ENCODE assay signal across 2 cellular contexts in the genomic region with DNA sequence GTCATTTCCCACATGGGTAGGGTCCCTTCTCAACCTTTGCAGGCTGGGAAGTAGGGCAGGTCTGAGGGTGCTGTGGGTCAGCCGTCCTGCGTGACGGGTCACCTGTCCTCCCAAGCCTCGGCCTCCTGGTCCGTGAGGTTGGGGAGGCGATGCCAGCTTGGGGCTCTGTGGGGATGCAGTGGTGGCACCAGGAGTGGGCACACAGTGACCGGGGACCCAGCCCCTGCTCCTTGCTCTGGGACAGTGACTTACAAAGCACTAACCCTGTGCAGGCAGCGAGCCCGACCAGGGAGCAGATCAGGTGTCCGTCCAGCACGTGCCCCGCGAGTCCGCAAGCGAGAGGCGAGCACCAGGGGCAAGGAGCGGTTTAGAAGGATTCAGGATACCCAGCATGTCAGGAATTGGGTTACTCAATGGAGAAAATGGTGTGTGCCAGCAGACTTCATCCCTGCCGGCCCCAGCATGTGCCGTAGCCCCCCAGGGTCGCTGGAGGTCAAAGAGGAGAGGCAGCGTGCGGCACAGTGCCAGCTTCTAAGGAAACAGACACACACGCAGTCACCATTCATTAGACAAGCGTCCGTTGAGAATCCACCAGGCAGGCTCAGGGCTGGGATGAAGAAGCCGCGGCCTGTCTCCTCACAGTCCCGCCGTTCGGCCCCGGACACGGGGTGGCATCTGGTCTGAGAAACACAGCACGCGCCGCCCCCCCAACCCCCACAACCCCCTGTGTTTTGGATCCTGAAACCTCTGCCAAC.
TF ChIP-seq lines count a peak whose summit lies in the region.

No MANE protein-coding gene starts in this region.

TF ChIP-seq in SK-N-SH treated with all-trans-retinoic acid at 6 μM for 48 hours, 23 proteins besides CTCF, POLR2A, EP300 and RAD21:
- peak; percentile 36; the same call in 1 of the 2 replicates for TF ChIP-seq ZNF565 (CRISPR knock-in tag; conservative IDR thresholded peaks at IDR 0.05; ENCODE audit: low read depth)
- peak; percentile 60; the same call in 1 of the 2 replicates for TF ChIP-seq ZFP3 (CRISPR knock-in tag; IDR thresholded peaks at IDR 0.05)
- TF ChIP-seq ESRRG (CRISPR knock-in tag; IDR thresholded peaks at IDR 0.05), result 0 out of 2 replicates have a peak, but pooled peaks have one; percentile 37
- TF ChIP-seq TCF4 (CRISPR knock-in tag; IDR thresholded peaks at IDR 0.05; ENCODE audit: borderline replicate concordance), result peak; percentile 55; the same call in 1 of the 2 replicates
- TF ChIP-seq, protein P1, sequence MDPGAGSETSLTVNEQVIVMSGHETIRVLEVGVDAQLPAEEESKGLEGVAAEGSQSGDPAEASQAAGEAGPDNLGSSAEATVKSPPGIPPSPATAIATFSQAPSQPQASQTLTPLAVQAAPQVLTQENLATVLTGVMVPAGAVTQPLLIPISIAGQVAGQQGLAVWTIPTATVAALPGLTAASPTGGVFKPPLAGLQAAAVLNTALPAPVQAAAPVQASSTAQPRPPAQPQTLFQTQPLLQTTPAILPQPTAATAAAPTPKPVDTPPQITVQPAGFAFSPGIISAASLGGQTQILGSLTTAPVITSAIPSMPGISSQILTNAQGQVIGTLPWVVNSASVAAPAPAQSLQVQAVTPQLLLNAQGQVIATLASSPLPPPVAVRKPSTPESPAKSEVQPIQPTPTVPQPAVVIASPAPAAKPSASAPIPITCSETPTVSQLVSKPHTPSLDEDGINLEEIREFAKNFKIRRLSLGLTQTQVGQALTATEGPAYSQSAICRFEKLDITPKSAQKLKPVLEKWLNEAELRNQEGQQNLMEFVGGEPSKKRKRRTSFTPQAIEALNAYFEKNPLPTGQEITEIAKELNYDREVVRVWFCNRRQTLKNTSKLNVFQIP (CRISPR knock-in tag; IDR thresholded peaks at IDR 0.05; ENCODE audit: borderline replicate concordance, low read depth), result no peak
- TF ChIP-seq, protein P2, sequence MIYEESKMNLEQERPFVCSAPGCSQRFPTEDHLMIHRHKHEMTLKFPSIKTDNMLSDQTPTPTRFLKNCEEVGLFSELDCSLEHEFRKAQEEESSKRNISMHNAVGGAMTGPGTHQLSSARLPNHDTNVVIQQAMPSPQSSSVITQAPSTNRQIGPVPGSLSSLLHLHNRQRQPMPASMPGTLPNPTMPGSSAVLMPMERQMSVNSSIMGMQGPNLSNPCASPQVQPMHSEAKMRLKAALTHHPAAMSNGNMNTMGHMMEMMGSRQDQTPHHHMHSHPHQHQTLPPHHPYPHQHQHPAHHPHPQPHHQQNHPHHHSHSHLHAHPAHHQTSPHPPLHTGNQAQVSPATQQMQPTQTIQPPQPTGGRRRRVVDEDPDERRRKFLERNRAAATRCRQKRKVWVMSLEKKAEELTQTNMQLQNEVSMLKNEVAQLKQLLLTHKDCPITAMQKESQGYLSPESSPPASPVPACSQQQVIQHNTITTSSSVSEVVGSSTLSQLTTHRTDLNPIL (CRISPR knock-in tag; IDR thresholded peaks at IDR 0.05; ENCODE audit: low read depth), result no peak
- no peak for TF ChIP-seq BACH2 (CRISPR knock-in tag; IDR thresholded peaks at IDR 0.05; ENCODE audit: borderline replicate concordance)
- TF ChIP-seq GLIS3 (CRISPR knock-in tag; IDR thresholded peaks at IDR 0.05), result 0 out of 2 replicates have a peak, but pooled peaks have one; percentile 38
- TF ChIP-seq SNAI2 (CRISPR knock-in tag; IDR thresholded peaks at IDR 0.05), result peak; percentile 48; the same call in 1 of the 2 replicates
- TF ChIP-seq CSDC2 (CRISPR knock-in tag; IDR thresholded peaks at IDR 0.05), result peak; percentile 31; the same call in 1 of the 2 replicates
- no peak for TF ChIP-seq ZC3H10 (CRISPR knock-in tag; IDR thresholded peaks at IDR 0.05)
- no peak for TF ChIP-seq ZNF70 (CRISPR knock-in tag; IDR thresholded peaks at IDR 0.05)
- TF ChIP-seq, protein P3, sequence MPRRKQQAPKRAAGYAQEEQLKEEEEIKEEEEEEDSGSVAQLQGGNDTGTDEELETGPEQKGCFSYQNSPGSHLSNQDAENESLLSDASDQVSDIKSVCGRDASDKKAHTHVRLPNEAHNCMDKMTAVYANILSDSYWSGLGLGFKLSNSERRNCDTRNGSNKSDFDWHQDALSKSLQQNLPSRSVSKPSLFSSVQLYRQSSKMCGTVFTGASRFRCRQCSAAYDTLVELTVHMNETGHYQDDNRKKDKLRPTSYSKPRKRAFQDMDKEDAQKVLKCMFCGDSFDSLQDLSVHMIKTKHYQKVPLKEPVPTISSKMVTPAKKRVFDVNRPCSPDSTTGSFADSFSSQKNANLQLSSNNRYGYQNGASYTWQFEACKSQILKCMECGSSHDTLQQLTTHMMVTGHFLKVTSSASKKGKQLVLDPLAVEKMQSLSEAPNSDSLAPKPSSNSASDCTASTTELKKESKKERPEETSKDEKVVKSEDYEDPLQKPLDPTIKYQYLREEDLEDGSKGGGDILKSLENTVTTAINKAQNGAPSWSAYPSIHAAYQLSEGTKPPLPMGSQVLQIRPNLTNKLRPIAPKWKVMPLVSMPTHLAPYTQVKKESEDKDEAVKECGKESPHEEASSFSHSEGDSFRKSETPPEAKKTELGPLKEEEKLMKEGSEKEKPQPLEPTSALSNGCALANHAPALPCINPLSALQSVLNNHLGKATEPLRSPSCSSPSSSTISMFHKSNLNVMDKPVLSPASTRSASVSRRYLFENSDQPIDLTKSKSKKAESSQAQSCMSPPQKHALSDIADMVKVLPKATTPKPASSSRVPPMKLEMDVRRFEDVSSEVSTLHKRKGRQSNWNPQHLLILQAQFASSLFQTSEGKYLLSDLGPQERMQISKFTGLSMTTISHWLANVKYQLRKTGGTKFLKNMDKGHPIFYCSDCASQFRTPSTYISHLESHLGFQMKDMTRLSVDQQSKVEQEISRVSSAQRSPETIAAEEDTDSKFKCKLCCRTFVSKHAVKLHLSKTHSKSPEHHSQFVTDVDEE (CRISPR knock-in tag; IDR thresholded peaks at IDR 0.05), result peak; percentile 81

TF ChIP-seq in HepG2, 621 proteins besides CTCF, POLR2A, EP300 and RAD21 (continues in another document):
- TF ChIP-seq SMAD1 (CRISPR knock-in tag; IDR thresholded peaks at IDR 0.05; ENCODE audit: borderline replicate concordance, low read depth) (peak; percentile 35; the same call in 1 of the 2 replicates), CEBPG (CRISPR knock-in tag; IDR thresholded peaks at IDR 0.05) (no peak), DNMT1 (CRISPR knock-in tag; IDR thresholded peaks at IDR 0.05) (no peak), SAFB2 (CRISPR knock-in tag; IDR thresholded peaks at IDR 0.05; ENCODE audit: borderline replicate concordance, low read depth) (0 out of 2 replicates have a peak, but pooled peaks have one; percentile 23), ZNF225 (CRISPR knock-in tag; IDR thresholded peaks at IDR 0.05) (no peak), ZNF605 (CRISPR knock-in tag; IDR thresholded peaks at IDR 0.05) (peak; percentile 40; the same call in 1 of the 2 replicates), CC2D1A (CRISPR knock-in tag; IDR thresholded peaks at IDR 0.05) (no peak), ZNF607 (CRISPR knock-in tag; IDR thresholded peaks at IDR 0.05; ENCODE audit: borderline replicate concordance) (0 out of 2 replicates have a peak, but pooled peaks have one; percentile 28), ZFP90 (CRISPR knock-in tag; IDR thresholded peaks at IDR 0.05; ENCODE audit: borderline replicate concordance) (no peak), AGO1 (IDR thresholded peaks at IDR 0.05; ENCODE audit: low read depth, low read length, poor library complexity, severe bottlenecking) (peak; percentile 65), IRF2 (CRISPR knock-in tag; IDR thresholded peaks at IDR 0.05) (no peak), SMC3 (IDR thresholded peaks at IDR 0.05; ENCODE audit: low read length) (no peak), HNF4A (CRISPR knock-in tag; IDR thresholded peaks at IDR 0.05) (no peak), ARNT (IDR thresholded peaks at IDR 0.05) (no peak), NFATC3 (CRISPR knock-in tag; IDR thresholded peaks at IDR 0.05) (no peak), SNRNP70 (IDR thresholded peaks at IDR 0.05; ENCODE audit: low read depth, low read length) (no peak), NFKB2 (CRISPR knock-in tag; IDR thresholded peaks at IDR 0.05; ENCODE audit: borderline replicate concordance) (peak; percentile 35; the same call in 1 of the 2 replicates), ZIK1 (CRISPR knock-in tag; IDR thresholded peaks at IDR 0.05; ENCODE audit: borderline replicate concordance, low read depth) (0 out of 2 replicates have a peak, but pooled peaks have one; percentile 6), EEA1 (CRISPR knock-in tag; IDR thresholded peaks at IDR 0.05; ENCODE audit: borderline replicate concordance) (0 out of 2 replicates have a peak, but pooled peaks have one; percentile 17), ZNF12 (CRISPR knock-in tag; IDR thresholded peaks at IDR 0.05) (no peak), CENPT (CRISPR knock-in tag; IDR thresholded peaks at IDR 0.05; ENCODE audit: low read depth) (no peak)
- TF ChIP-seq, protein P4, sequence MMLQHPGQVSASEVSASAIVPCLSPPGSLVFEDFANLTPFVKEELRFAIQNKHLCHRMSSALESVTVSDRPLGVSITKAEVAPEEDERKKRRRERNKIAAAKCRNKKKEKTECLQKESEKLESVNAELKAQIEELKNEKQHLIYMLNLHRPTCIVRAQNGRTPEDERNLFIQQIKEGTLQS (CRISPR knock-in tag; IDR thresholded peaks at IDR 0.05), result no peak
- TF ChIP-seq, protein P5, sequence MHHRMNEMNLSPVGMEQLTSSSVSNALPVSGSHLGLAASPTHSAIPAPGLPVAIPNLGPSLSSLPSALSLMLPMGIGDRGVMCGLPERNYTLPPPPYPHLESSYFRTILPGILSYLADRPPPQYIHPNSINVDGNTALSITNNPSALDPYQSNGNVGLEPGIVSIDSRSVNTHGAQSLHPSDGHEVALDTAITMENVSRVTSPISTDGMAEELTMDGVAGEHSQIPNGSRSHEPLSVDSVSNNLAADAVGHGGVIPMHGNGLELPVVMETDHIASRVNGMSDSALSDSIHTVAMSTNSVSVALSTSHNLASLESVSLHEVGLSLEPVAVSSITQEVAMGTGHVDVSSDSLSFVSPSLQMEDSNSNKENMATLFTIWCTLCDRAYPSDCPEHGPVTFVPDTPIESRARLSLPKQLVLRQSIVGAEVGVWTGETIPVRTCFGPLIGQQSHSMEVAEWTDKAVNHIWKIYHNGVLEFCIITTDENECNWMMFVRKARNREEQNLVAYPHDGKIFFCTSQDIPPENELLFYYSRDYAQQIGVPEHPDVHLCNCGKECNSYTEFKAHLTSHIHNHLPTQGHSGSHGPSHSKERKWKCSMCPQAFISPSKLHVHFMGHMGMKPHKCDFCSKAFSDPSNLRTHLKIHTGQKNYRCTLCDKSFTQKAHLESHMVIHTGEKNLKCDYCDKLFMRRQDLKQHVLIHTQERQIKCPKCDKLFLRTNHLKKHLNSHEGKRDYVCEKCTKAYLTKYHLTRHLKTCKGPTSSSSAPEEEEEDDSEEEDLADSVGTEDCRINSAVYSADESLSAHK (CRISPR knock-in tag; IDR thresholded peaks at IDR 0.05; ENCODE audit: borderline replicate concordance), result no peak
- TF ChIP-seq, protein P6, sequence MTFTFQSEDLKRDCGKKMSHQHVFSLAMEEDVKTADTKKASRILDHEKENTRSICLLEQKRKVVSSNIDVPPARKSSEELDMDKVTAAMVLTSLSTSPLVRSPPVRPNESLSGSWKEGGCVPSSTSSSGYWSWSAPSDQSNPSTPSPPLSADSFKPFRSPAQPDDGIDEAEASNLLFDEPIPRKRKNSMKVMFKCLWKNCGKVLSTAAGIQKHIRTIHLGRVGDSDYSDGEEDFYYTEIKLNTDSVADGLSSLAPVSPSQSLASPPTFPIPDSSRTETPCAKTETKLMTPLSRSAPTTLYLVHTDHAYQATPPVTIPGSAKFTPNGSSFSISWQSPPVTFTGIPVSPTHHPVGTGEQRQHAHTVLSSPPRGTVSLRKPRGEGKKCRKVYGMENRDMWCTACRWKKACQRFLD (CRISPR knock-in tag; IDR thresholded peaks at IDR 0.05; ENCODE audit: borderline replicate concordance), result no peak
- TF ChIP-seq, protein P7, sequence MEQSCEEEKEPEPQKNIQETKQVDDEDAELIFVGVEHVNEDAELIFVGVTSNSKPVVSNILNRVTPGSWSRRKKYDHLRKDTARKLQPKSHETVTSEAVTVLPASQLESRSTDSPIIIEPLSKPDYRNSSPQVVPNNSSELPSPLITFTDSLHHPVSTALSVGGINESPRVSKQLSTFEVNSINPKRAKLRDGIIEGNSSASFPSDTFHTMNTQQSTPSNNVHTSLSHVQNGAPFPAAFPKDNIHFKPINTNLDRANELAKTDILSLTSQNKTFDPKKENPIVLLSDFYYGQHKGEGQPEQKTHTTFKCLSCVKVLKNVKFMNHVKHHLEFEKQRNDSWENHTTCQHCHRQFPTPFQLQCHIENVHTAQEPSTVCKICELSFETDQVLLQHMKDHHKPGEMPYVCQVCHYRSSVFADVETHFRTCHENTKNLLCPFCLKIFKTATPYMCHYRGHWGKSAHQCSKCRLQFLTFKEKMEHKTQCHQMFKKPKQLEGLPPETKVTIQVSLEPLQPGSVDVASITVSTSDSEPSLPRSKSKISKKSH (CRISPR knock-in tag; IDR thresholded peaks at IDR 0.05; ENCODE audit: borderline replicate concordance), result peak; percentile 74
- TF ChIP-seq, protein P8, sequence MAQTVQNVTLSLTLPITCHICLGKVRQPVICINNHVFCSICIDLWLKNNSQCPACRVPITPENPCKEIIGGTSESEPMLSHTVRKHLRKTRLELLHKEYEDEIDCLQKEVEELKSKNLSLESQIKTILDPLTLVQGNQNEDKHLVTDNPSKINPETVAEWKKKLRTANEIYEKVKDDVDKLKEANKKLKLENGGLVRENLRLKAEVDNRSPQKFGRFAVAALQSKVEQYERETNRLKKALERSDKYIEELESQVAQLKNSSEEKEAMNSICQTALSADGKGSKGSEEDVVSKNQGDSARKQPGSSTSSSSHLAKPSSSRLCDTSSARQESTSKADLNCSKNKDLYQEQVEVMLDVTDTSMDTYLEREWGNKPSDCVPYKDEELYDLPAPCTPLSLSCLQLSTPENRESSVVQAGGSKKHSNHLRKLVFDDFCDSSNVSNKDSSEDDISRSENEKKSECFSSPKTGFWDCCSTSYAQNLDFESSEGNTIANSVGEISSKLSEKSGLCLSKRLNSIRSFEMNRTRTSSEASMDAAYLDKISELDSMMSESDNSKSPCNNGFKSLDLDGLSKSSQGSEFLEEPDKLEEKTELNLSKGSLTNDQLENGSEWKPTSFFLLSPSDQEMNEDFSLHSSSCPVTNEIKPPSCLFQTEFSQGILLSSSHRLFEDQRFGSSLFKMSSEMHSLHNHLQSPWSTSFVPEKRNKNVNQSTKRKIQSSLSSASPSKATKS (CRISPR knock-in tag; IDR thresholded peaks at IDR 0.05), result no peak
- TF ChIP-seq, protein P9, sequence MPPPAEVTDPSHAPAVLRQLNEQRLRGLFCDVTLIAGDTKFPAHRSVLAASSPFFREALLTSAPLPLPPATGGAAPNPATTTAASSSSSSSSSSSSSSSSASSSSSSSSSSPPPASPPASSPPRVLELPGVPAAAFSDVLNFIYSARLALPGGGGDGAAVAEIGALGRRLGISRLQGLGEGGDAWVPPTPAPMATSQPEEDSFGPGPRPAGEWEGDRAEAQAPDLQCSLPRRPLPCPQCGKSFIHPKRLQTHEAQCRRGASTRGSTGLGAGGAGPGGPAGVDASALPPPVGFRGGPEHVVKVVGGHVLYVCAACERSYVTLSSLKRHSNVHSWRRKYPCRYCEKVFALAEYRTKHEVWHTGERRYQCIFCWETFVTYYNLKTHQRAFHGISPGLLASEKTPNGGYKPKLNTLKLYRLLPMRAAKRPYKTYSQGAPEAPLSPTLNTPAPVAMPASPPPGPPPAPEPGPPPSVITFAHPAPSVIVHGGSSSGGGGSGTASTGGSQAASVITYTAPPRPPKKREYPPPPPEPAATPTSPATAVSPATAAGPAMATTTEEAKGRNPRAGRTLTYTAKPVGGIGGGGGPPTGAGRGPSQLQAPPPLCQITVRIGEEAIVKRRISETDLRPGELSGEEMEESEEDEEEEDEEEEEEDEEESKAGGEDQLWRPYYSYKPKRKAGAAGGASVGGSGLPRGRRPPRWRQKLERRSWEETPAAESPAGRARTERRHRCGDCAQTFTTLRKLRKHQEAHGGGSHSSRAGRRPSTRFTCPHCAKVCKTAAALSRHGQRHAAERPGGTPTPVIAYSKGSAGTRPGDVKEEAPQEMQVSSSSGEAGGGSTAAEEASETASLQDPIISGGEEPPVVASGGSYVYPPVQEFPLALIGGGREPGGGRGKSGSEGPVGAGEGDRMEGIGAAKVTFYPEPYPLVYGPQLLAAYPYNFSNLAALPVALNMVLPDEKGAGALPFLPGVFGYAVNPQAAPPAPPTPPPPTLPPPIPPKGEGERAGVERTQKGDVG (CRISPR knock-in tag; IDR thresholded peaks at IDR 0.05; ENCODE audit: borderline replicate concordance), result peak; percentile 36; the same call in 1 of the 2 replicates
